19 cellular contexts compared by ENCODE assay signal in the genomic region with DNA sequence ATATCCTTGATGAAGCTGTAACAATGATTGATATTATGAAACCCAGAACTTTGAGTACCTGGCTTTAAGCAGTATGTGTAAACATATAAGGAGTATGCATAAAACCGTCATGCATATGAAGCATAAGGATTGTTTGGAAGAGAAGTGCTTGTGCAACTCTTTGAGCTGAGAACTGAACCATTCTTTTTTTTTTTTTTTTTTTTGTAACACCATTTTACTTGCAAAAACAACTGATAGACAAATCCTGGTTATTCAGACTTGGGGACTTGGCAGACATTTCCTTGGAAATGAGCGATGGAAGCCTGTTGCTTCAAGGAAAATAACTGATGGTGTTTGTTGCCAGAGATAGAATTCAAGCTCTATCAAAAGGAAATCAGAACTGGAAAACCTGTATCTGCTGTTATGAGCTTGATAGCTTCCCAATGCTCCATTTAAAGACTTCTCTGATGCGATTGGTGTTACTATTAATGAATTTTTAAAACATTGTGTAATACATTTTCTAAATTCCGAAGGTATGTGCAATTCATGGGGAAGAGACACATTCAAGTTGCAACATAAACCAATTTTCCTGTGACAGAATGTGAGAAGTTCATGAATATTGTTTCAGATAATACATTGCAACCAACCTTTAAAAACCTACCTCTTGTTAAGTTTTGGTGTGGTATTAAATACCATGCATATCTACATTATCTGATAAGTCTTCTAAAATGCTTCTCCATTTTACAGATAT. TPM values are rescaled to one million over a fixed set of nuclear protein-coding genes. Genes with fewer than 3 reads are reported as not detected.
DNase-seq lines count a peak whose midpoint lies in the region; ATAC-seq, FAIRE-seq and TF ChIP-seq lines count a peak whose summit lies in the region.
"Had no signal": no experiment of that assay in that cellular context is flagged by ENCODE, and none has a peak within 500 bp of the region (broad histone marks: within the 10 kb centered on the region; RNA-seq: fewer than 3 reads in every experiment).

No MANE protein-coding gene starts in this region.

- no peak for TF ChIP-seq CTCF in fibroblast of villous mesenchyme (IDR thresholded peaks at IDR 0.05; ENCODE audit: insufficient read depth, low read depth, low read length)

- no peak for FAIRE-seq in H54 (lab: Jason Lieb, UNC)

- H3K27me3 ChIP-seq in ACC112 (ENCODE audit: insufficient read depth, low read length): no peaks in the 10 kb centered on the region
- H3K27me3 ChIP-seq: neutrophil, vagina had no signal

- no peaks in the 10 kb centered on the region for H3K36me3 ChIP-seq in ACC112 (ENCODE audit: insufficient read depth, low read length)
- H3K36me3 ChIP-seq: HAP-1, neutrophil, vagina had no signal

- DNase-seq in H54 (ENCODE audit: insufficient read length, low spot score) (peak; percentile 3), amniotic epithelial cell (ENCODE audit: low read depth) (peak; percentile 80), fibroblast of villous mesenchyme (ENCODE audit: low read depth) (peak; percentile 67), NAMALWA (ENCODE audit: low spot score) (no peak), NCI-H2081 treated with DMSO at 0.1 percent for 48 hours (lab: John Stamatoyannopoulos, UW) (no peak)
- DNase-seq: activated CD4-positive, alpha-beta T cell treated with anti-CD3 and anti-CD28 coated beads, Interleukin-2, amount 50 U/mL, for 1 hour; amygdala; DMS 273 treated with DMSO at 0.1 percent for 48 hours; NCI-H2029 treated with DMSO at 0.1 percent for 48 hours; NCI-H82; stimulated activated naive B cell treated with anti-CD40 and anti-IgM and Interleukin-4, amounts not matched to agents 10 μg/mL and 1 μg/mL and 100 μg/mL, for 72 hours had no signal

- H3K4me1 ChIP-seq in ACC112 (ENCODE audit: control insufficient read depth, insufficient read depth, low read length, unreplicated experiment): peaks cover 22% of the 10 kb centered on the region
- H3K4me1 ChIP-seq: vagina had no signal

- H2AFZ ChIP-seq in ACC112 (ENCODE audit: low read length, unreplicated experiment): no peak overlapping the region

- ATAC-seq in GM21529 (IDR thresholded peaks at IDR 0.05; ENCODE audit: unreplicated experiment) (no peak), HG03457 (IDR thresholded peaks at IDR 0.05; ENCODE audit: unreplicated experiment) (no peak)
- ATAC-seq: Right ventricle myocardium inferior; sciatic nerve; stimulated activated naive B cell treated with anti-CD40 and anti-IgM and Interleukin-4, amounts not matched to agents 10 μg/mL and 1 μg/mL and 100 μg/mL, for 72 hours had no signal

- peak overlapping the region; percentile 28; the same call in 1 of the 2 replicates for H3K4me3 ChIP-seq in ACC112 (ENCODE audit: low read depth, low read length)
- no peak overlapping the region for H3K4me3 ChIP-seq in fibroblast of villous mesenchyme (ENCODE audit: low read depth, low read length)
- H3K4me3 ChIP-seq: HAP-1, vagina had no signal

- TF ChIP-seq POLR2A in H54 (IDR thresholded peaks at IDR 0.05; ENCODE audit: low read depth, low read length): no peak

- no peaks in the 10 kb centered on the region for H3K79me2 ChIP-seq in ACC112 (ENCODE audit: control insufficient read depth, insufficient read depth, low read length, unreplicated experiment)

- peak overlapping the region; percentile 72 for H3K27ac ChIP-seq in ACC112 (ENCODE audit: low read depth, low read length)
- H3K27ac ChIP-seq: neutrophil, vagina had no signal

RNA-seq across cellular contexts. Expression of a gene that starts 47.0 kb away (rescaled TPM):
- 306 and 454 TPM in 2 replicates for total RNA-seq in fibroblast of villous mesenchyme

Comparison
In these comparisons a context has a peak if more than half of its experiments do, and no peak if none do; other contexts are left out.
1. DNase-seq: peak in H54 (single experiment), amniotic epithelial cell (single experiment) and fibroblast of villous mesenchyme (single experiment); none in NAMALWA (single experiment) and NCI-H2081 treated with DMSO at 0.1 percent for 48 hours (single experiment).